ENCODE assay signal across 8 cellular contexts in genomic region chr4:52588097-52588496, GRCh38.
DNase-seq lines count a peak whose midpoint lies in the region; ATAC-seq, FAIRE-seq and TF ChIP-seq lines count a peak whose summit lies in the region.

No MANE protein-coding gene starts in this region.

- intact Hi-C loops in Calu3 (cut with micrococcal nuclease; ENCODE audit: unreplicated experiment): loop anchor here (2.0 kb wide), 1 partner anchor 395 kb away; no protein-coding TSS in a partner anchor
- intact Hi-C loops in esophagus squamous epithelium (cut with DNase I): no loop called here
- intact Hi-C loops in pancreas (cut with DNase I): no loop called here

- H3K27me3 ChIP-seq in RWPE2 (ENCODE audit: insufficient read depth, poor library complexity, severe bottlenecking): no peaks in the 10 kb centered on the region
- no peaks in the 10 kb centered on the region for H3K27me3 ChIP-seq in esophagus squamous epithelium
- no peaks in the 10 kb centered on the region for H3K27me3 ChIP-seq in pancreas

- H3K27ac Mint-ChIP-seq in Calu3 (ENCODE audit: unreplicated experiment): no peak overlapping the region

- H3K4me1 Mint-ChIP-seq in Calu3 (ENCODE audit: low read depth, unreplicated experiment): no peaks in the 10 kb centered on the region

- H3K27me3 Mint-ChIP-seq in Calu3 (ENCODE audit: unreplicated experiment): no peaks in the 10 kb centered on the region

- no peak overlapping the region for H3K4me3 Mint-ChIP-seq in Calu3 (ENCODE audit: low read depth, unreplicated experiment)

- no peaks in the 10 kb centered on the region for H3K4me1 ChIP-seq in RWPE2 (ENCODE audit: insufficient read depth, poor library complexity, severe bottlenecking)
- no peaks in the 10 kb centered on the region for H3K4me1 ChIP-seq in esophagus squamous epithelium
- H3K4me1 ChIP-seq in pancreas: no peaks in the 10 kb centered on the region

- TF ChIP-seq POLR2A in esophagus squamous epithelium (IDR thresholded peaks at IDR 0.05): no peak

- no peaks in the 10 kb centered on the region for H3K9me3 Mint-ChIP-seq in Calu3 (ENCODE audit: low read depth, unreplicated experiment)

- BruUV-seq in Calu3 (replicated peaks; lab: Mats Ljungman, UMichigan): no TSS peak

- 14 to 43% methylated on average over 1 to 2 of the region's 2 CpGs for WGBS in esophagus squamous epithelium, 2 donors
- WGBS in pancreas, 2 donors: 49 to 57% methylated on average over 2 of the region's 2 CpGs

- peak; percentile 26 for TF ChIP-seq CTCF in Calu3 (IDR thresholded peaks at IDR 0.05; ENCODE audit: unreplicated experiment)
- TF ChIP-seq CTCF in GM20000 (IDR thresholded peaks at IDR 0.05; ENCODE audit: extremely low read depth, missing control alignments): peak; percentile 35
- TF ChIP-seq CTCF in RWPE2 (IDR thresholded peaks at IDR 0.05; ENCODE audit: poor library complexity, severe bottlenecking): peak; percentile 43
- peak in 4 of 6 experiments; percentile 19 to 34 (median 26) for TF ChIP-seq CTCF in esophagus squamous epithelium (IDR thresholded peaks at IDR 0.05)
- peak in 2 of 4 donors; percentile 22 to 44 for TF ChIP-seq CTCF in pancreas (IDR thresholded peaks at IDR 0.05)

- FAIRE-seq in pancreas (lab: Jason Lieb, UNC): no peak

- CTCF ChIA-PET in Calu3 (lab: Charles Lee): interaction anchor here (0.8 to 1.4 kb wide), 5 partner anchors 19 to 398 kb away, joined by 3 to 13 read pairs (median 4); no protein-coding TSS in a partner anchor

- no peaks in the 10 kb centered on the region for H3K36me3 Mint-ChIP-seq in Calu3 (ENCODE audit: insufficient read depth, unreplicated experiment)

- H3K36me3 ChIP-seq in RWPE2 (ENCODE audit: low read depth) (no peaks in the 10 kb centered on the region), esophagus squamous epithelium (peaks cover 0 to 16% (median 0%) of the 10 kb centered on the region in 3 donors), pancreas (no peaks in the 10 kb centered on the region)

- no peak overlapping the region for H3K4me3 ChIP-seq in RWPE2 (ENCODE audit: severe bottlenecking)
- no peak overlapping the region for H3K4me3 ChIP-seq in esophagus squamous epithelium
- H3K4me3 ChIP-seq in pancreas: no peak overlapping the region

- no peaks in the 10 kb centered on the region for H3K9me3 ChIP-seq in RWPE2 (ENCODE audit: severe bottlenecking)
- no peaks in the 10 kb centered on the region for H3K9me3 ChIP-seq in esophagus squamous epithelium
- no peaks in the 10 kb centered on the region for H3K9me3 ChIP-seq in pancreas

- H3K27ac ChIP-seq in RWPE2 (ENCODE audit: poor library complexity, severe bottlenecking) (no peak overlapping the region), esophagus squamous epithelium (no peak overlapping the region), pancreas (no peak overlapping the region)

- peak; percentile 21 for DNase-seq in Calu3
- peak; percentile 54 for DNase-seq in GM20000 (ENCODE audit: low spot score)
- DNase-seq in RWPE2 (ENCODE audit: low spot score): no peak
- no peak for DNase-seq in esophagus squamous epithelium (lab: John Stamatoyannopoulos, UW)
- peak in 2 of 6 donors; percentile 25 to 36 for DNase-seq in pancreas
- DNase-seq in effector CD4-positive, alpha-beta T cell: no peak
- DNase-seq in DMS79 treated with DMSO at 0.1 percent for 48 hours (lab: John Stamatoyannopoulos, UW): no peak

- ATAC-seq in RWPE2 (ENCODE audit: low read depth) (peak; percentile 25; the same call in 1 of the 3 replicates), pancreas (peak; percentile 40 to 81 (median 78)), HG03095 (IDR thresholded peaks at IDR 0.05; ENCODE audit: unreplicated experiment) (no peak)

Comparison
In these comparisons a context has a peak if more than half of its experiments do, and no peak if none do; other contexts are left out.
1. DNase-seq: peak in Calu3 (single experiment) and GM20000 (single experiment); none in RWPE2 (single experiment), esophagus squamous epithelium (single experiment), effector CD4-positive, alpha-beta T cell (single experiment) and DMS79 treated with DMSO at 0.1 percent for 48 hours (single experiment).